1 cellular context compared by ENCODE assay signal in the genomic region with DNA sequence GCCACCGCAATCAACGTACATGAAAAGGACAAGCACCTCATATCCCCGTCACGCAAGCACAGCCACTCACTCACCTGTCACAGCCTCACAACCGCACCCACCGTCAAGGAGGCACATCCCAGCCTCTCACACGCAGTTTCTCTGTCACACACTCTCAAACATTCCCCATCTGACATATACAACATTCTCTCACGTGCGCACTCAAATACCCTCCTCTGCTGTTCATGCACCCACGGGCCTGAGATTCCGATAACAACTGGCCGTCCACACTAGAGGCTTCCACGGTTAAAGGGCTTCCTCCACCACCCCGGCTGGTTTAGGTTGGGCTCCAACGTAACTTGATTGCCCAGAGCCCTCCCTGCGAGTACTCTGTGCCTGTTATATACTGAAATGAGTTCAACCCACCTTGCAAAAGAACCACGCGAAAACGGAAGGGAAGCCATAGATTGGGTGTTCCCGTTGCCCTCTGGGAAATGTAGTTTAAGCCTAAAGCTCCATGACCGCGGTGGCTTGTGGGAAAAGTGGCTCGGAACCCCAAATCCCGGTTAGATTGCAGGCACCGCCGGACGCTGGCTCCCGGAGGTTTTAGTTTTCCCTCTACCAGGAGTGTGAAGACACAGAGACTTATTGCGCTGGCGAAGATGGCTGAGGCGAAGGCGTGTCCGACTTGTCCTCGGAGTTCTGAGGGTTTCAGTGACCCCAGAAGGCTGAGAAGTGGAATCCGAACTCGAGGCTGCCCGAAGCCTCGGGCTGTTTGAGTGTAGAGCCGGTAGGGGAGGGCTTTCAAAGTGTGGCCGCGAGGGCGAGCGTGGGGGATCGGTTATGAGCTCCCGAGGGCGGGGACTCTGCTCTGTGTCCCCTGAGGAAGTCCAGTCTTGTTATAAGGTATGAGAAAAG.
TF ChIP-seq lines count a peak whose summit lies in the region.

A gene (minus strand): TSS at position 448 of the 897 bp plus-strand sequence. CDS start 5,857 bp downstream, outside the sequence.

TF ChIP-seq in A549, 52 proteins besides CTCF, POLR2A, EP300 and RAD21 (continued from another document):
- TF ChIP-seq, protein P1, sequence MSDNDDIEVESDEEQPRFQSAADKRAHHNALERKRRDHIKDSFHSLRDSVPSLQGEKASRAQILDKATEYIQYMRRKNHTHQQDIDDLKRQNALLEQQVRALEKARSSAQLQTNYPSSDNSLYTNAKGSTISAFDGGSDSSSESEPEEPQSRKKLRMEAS (IDR thresholded peaks at IDR 0.05) = peak; percentile 92
- TF ChIP-seq GATA3 (IDR thresholded peaks at IDR 0.05; ENCODE audit: borderline replicate concordance) = 0 out of 2 replicates have a peak, but pooled peaks have one; percentile 44
